In genomic region chr17:47225436-47225858, GRCh38 we compare ENCODE assay signal across 9 cellular contexts. TPM values are rescaled to one million over a fixed set of nuclear protein-coding genes. Genes with fewer than 3 reads are reported as not detected.
DNase-seq lines count a peak whose midpoint lies in the region; ATAC-seq and TF ChIP-seq lines count a peak whose summit lies in the region.
"Had no signal": no experiment of that assay in that cellular context is flagged by ENCODE, and none has a peak within 500 bp of the region (broad histone marks: within the 10 kb centered on the region; RNA-seq: fewer than 3 reads in every experiment).

No MANE protein-coding gene starts in this region.

- H3K79me2 ChIP-seq in H9 (ENCODE audit: insufficient read depth, low read length): no peaks in the 10 kb centered on the region

- no peak overlapping the region for H2AFZ ChIP-seq in H9 (ENCODE audit: low read length)

- no peak overlapping the region for H2BK5ac ChIP-seq in H9 (ENCODE audit: insufficient read length, low read length)

- H3K36me3 Mint-ChIP-seq in H9 (ENCODE audit: insufficient read depth in 1 of 3, low read depth in 3 of 3): peaks cover 0 to 13% (median 9%) of the 10 kb centered on the region in 3 experiments; a peak in 4 of 7 replicates

- H3K27me3 Mint-ChIP-seq in H9 (ENCODE audit: low read depth): peaks cover 33% of the 10 kb centered on the region

- no peak overlapping the region for H2BK15ac ChIP-seq in H9 (ENCODE audit: low read depth, low read length)

- no peak overlapping the region for H4K5ac ChIP-seq in H9 (ENCODE audit: insufficient read length, low read depth, low read length)

- TF ChIP-seq CTCF in lung (IDR thresholded peaks at IDR 0.05; ENCODE audit: control extremely low read depth, extremely low read depth): no peak
- TF ChIP-seq CTCF in uterus (IDR thresholded peaks at IDR 0.05): no peak
- TF ChIP-seq CTCF in H9 (conservative IDR thresholded peaks at IDR 0.05): no peak

- no peak overlapping the region for H3K23ac ChIP-seq in H9 (ENCODE audit: insufficient read length, low read depth, low read length)

- no peaks in the 10 kb centered on the region for H3K9me3 ChIP-seq in lung (ENCODE audit: control insufficient read depth in 2 of 2, insufficient read depth in 1 of 2, low read length in 1 of 2)
- no peaks in the 10 kb centered on the region for H3K9me3 ChIP-seq in uterus
- no peaks in the 10 kb centered on the region for H3K9me3 ChIP-seq in H9 (ENCODE audit: control insufficient read depth, low read depth, low read length)

- H2AK5ac ChIP-seq in H9 (ENCODE audit: insufficient read length, low read length): no peak overlapping the region

- ATAC-seq in lung (ENCODE audit: insufficient read depth, low FRiP score) (peak; percentile 56), GM21528 (IDR thresholded peaks at IDR 0.05; ENCODE audit: low FRiP score, unreplicated experiment) (no peak)

- H3K9ac ChIP-seq in H9 (ENCODE audit: extremely low read depth, insufficient read length, low read length): no peak overlapping the region

- no peak for TF ChIP-seq POLR2A in uterus (IDR thresholded peaks at IDR 0.05)

- no peak overlapping the region for H3K4ac ChIP-seq in H9 (ENCODE audit: low read depth, low read length)

- H3K4me3 ChIP-seq in lung (no peak overlapping the region), uterus (no peak overlapping the region)

- WGBS in lung, 2 donors: 24 to 40% methylated on average over 3 of the region's 3 CpGs
- WGBS in H9 (ENCODE audit: extremely low coverage, insufficient read length, low lambda C conversion rate): no CpG with 5 or more reads among the region's 3 CpGs

- no peak overlapping the region for H3T11ph ChIP-seq in H9 (ENCODE audit: low read length)

- no peak overlapping the region for H2BK20ac ChIP-seq in H9 (ENCODE audit: low read depth, low read length, poor library complexity, severe bottlenecking)

- H3K4me1 Mint-ChIP-seq in H9: peaks cover 21 to 25% of the 10 kb centered on the region in 2 experiments

- no peaks in the 10 kb centered on the region for H4K20me1 ChIP-seq in H9 (ENCODE audit: control insufficient read depth, insufficient read depth, insufficient read length)

- H3K79me1 ChIP-seq in H9 (ENCODE audit: insufficient read depth, low read depth, low read length, poor library complexity, severe bottlenecking): no peaks in the 10 kb centered on the region

- H3K36me3 ChIP-seq in lung (ENCODE audit: control insufficient read depth in 2 of 2, insufficient read depth in 2 of 2, low read length in 2 of 2) (no peaks in the 10 kb centered on the region), uterus (no peaks in the 10 kb centered on the region)

- H3K18ac ChIP-seq in H9 (ENCODE audit: insufficient read length, low read depth, low read length): no peak overlapping the region

- DNase-seq in NCI-H2029 (lab: John Stamatoyannopoulos, UW): peak; percentile 4
- DNase-seq in NCI-H2029 treated with DMSO at 0.1 percent for 48 hours (lab: John Stamatoyannopoulos, UW): no peak
- DNase-seq in lung (ENCODE audit: low spot score): peak; percentile 66
- peak; percentile 73 to 95 for DNase-seq in uterus
- no peak for DNase-seq in epidermal melanocyte (ENCODE audit: insufficient read length, low spot score)
- DNase-seq in H9: no peak

- intact Hi-C loops in uterus (cut with DNase I; ENCODE audit: low total_unique reads): loop anchor here (5.0 kb wide), 1 partner anchor 92 kb away; no protein-coding TSS in a partner anchor

- no peaks in the 10 kb centered on the region for H3K23me2 ChIP-seq in H9 (ENCODE audit: insufficient read length, low read depth, low read length, poor library complexity, severe bottlenecking)

- H3K4me1 ChIP-seq in lung (ENCODE audit: control insufficient read depth in 2 of 2, insufficient read depth in 2 of 2, low read length in 2 of 2): peaks cover 6 to 14% of the 10 kb centered on the region in 2 donors
- peaks cover 0 to 15% of the 10 kb centered on the region in 2 donors for H3K4me1 ChIP-seq in uterus
- peaks cover 4% of the 10 kb centered on the region; the same call in 1 of the 2 replicates for H3K4me1 ChIP-seq in H9 (ENCODE audit: insufficient read depth, low read length)

- H3K27ac Mint-ChIP-seq in H9: no peak overlapping the region; a peak in 1 of 7 replicates

- peaks cover 13 to 22% of the 10 kb centered on the region in 2 experiments for H3K9me3 Mint-ChIP-seq in H9

- H4K8ac ChIP-seq in H9 (replicated peaks; ENCODE audit: insufficient read length, low read depth, low read length): no peak overlapping the region

- H3K27me3 ChIP-seq in lung (ENCODE audit: control insufficient read depth, insufficient read depth) (no peaks in the 10 kb centered on the region), uterus (no peaks in the 10 kb centered on the region), H9 (ENCODE audit: insufficient read depth, low read length) (no peaks in the 10 kb centered on the region)

- no peak overlapping the region for H2BK120ac ChIP-seq in H9 (ENCODE audit: low read depth, low read length, poor library complexity, severe bottlenecking)

- H3K14ac ChIP-seq in H9 (ENCODE audit: insufficient read depth, low read length): no peak overlapping the region

- no peak overlapping the region for H2BK12ac ChIP-seq in H9 (ENCODE audit: insufficient read length, low read depth, low read length)

- H3K4me2 ChIP-seq in H9 (ENCODE audit: insufficient read depth, insufficient read length, low read length): no peak overlapping the region

- H3K27ac ChIP-seq in cingulate gyrus (ENCODE audit: low read depth, low read length) (peak overlapping the region; percentile 62), lung (ENCODE audit: low read depth in 1 of 2, low read length in 1 of 2) (peak overlapping the region; percentile 71 to 87), uterus (peak overlapping the region; percentile 86 to 94), H9 (ENCODE audit: insufficient read length, low read depth, low read length) (no peak overlapping the region)

- no peak overlapping the region for H3K56ac ChIP-seq in H9 (ENCODE audit: insufficient read length, low read depth, low read length)

- H4K91ac ChIP-seq in H9 (ENCODE audit: insufficient read length, low read depth, low read length): no peak overlapping the region

- no peak overlapping the region for H3K4me3 Mint-ChIP-seq in H9

RNA-seq across cellular contexts. Expression of gene MYL4, which starts 16.3 kb away (rescaled TPM):
- 1 to 10 TPM in 1 of 2 donors, under 1 TPM in 1; 0.49 to 9.0 TPM for total RNA-seq in lung
- polyA plus RNA-seq in lung: under 1 TPM; 0.51 to 0.62 TPM
- total RNA-seq in uterus: 1 to 10 TPM in 1 of 4 donors, not detected in 3; 3.2 TPM
- total RNA-seq in H9 (2021): 0.26 and 0.66 TPM in 2 replicates
- total RNA-seq: H1 had no signal

RNA-seq across cellular contexts. Expression of gene ITGB3, which starts 28.2 kb away (rescaled TPM):
- total RNA-seq in lung (10 to 100 TPM in 1 of 2 donors, 1 to 10 TPM in 1; 9.6 to 15.9 TPM), uterus (10 to 100 TPM in 3 of 4 donors, 1 to 10 TPM in 1; 7.4 to 28.7 (median 23.5) TPM), H9 (2021) (not detected in 2 replicates)
- 1 to 10 TPM; 1.3 to 5.7 TPM for polyA plus RNA-seq in lung

RNA-seq across cellular contexts. Expression of gene CDC27, which starts 36.4 kb away (rescaled TPM):
- total RNA-seq in lung: 10 to 100 TPM; 66.0 to 74.1 TPM
- polyA plus RNA-seq in lung: 10 to 100 TPM; 13.6 to 26.1 TPM
- total RNA-seq in uterus: 100 to 1,000 TPM in 3 of 4 donors, 10 to 100 TPM in 1; 87.1 to 129 (median 108) TPM
- 71.9 and 82.5 TPM in 2 replicates for total RNA-seq in H9 (2021)

Comparison
In these comparisons a context has a peak if more than half of its experiments do, and no peak if none do; other contexts are left out.
1. DNase-seq: peak in NCI-H2029 (single experiment), lung (single experiment) and uterus (2 of 2); none in NCI-H2029 treated with DMSO at 0.1 percent for 48 hours (single experiment), epidermal melanocyte (single experiment) and H9 (single experiment).